ENCODE assay signal across 15 cellular contexts in genomic region chr4:144967161-144967560, GRCh38.
DNase-seq lines count a peak whose midpoint lies in the region; ATAC-seq and TF ChIP-seq lines count a peak whose summit lies in the region.
"Had no signal": no experiment of that assay in that cellular context is flagged by ENCODE, and none has a peak within 500 bp of the region (broad histone marks: within the 10 kb centered on the region; RNA-seq: fewer than 3 reads in every experiment).

No MANE protein-coding gene starts in this region.

- DNase-seq in GM19238 (ENCODE audit: insufficient read length, low spot score) (peak; percentile 8), epithelial cell of prostate (ENCODE audit: low read depth, low spot score) (peak; percentile 66), natural killer cell (no peak)
- no peak for DNase-seq in activated CD4-positive, alpha-beta T cell treated with anti-CD3 and anti-CD28 coated beads, Interleukin-2, amount 50 U/mL, for 48 hours
- no peak for DNase-seq in activated T-cell treated with anti-CD3 and anti-CD28 coated beads, Interleukin-2, amount 50 U/mL, for 24 hours
- DNase-seq: CD4-positive, alpha-beta T cell; effector CD4-positive, alpha-beta T cell; heart right ventricle; mesenchymal stem cell; NCI-H187 treated with DMSO at 0.1 percent for 48 hours had no signal

- intact Hi-C loops in natural killer cell (cut with micrococcal nuclease), result no loop called here

- TF ChIP-seq CTCF in natural killer cell (IDR thresholded peaks at IDR 0.05), result no peak

- no peak overlapping the region for H3K27ac Mint-ChIP-seq in activated T-cell treated with anti-CD3 and anti-CD28 coated beads, Interleukin-2, amount 50 U/mL, for 24 hours
- no peak overlapping the region for H3K27ac Mint-ChIP-seq in natural killer cell
- H3K27ac Mint-ChIP-seq: CD4-positive, alpha-beta T cell; T-helper 2 cell treated with Interferon-gamma antibody and Interleukin-4, amounts not matched to agents 5 μg/mL and 100 μg/mL, for 36 hours had no signal

- peaks cover 1% of the 10 kb centered on the region for H3K4me1 Mint-ChIP-seq in activated T-cell treated with anti-CD3 and anti-CD28 coated beads, Interleukin-2, amount 50 U/mL, for 24 hours (ENCODE audit: low read depth)
- H3K4me1 Mint-ChIP-seq in natural killer cell, result no peaks in the 10 kb centered on the region

- H3K27me3 Mint-ChIP-seq in activated T-cell treated with anti-CD3 and anti-CD28 coated beads, Interleukin-2, amount 50 U/mL, for 24 hours, result no peaks in the 10 kb centered on the region
- no peaks in the 10 kb centered on the region for H3K27me3 Mint-ChIP-seq in natural killer cell (ENCODE audit: low read depth in 2 of 2)
- H3K27me3 Mint-ChIP-seq: CD4-positive, alpha-beta T cell had no signal

- no peaks in the 10 kb centered on the region for H3K36me3 Mint-ChIP-seq in activated T-cell treated with anti-CD3 and anti-CD28 coated beads, Interleukin-2, amount 50 U/mL, for 24 hours (ENCODE audit: low read depth)
- H3K36me3 Mint-ChIP-seq in natural killer cell, result no peaks in the 10 kb centered on the region

- peak overlapping the region; percentile 48 for H3K27ac ChIP-seq in epithelial cell of prostate
- H3K27ac ChIP-seq: heart right ventricle, prostate gland had no signal

- no peak overlapping the region for H3K4me3 Mint-ChIP-seq in activated T-cell treated with anti-CD3 and anti-CD28 coated beads, Interleukin-2, amount 50 U/mL, for 24 hours
- H3K4me3 Mint-ChIP-seq in natural killer cell, result no peak overlapping the region
- H3K4me3 Mint-ChIP-seq: CD4-positive, alpha-beta T cell; T-helper 2 cell treated with Interferon-gamma antibody and Interleukin-4, amounts not matched to agents 5 μg/mL and 100 μg/mL, for 36 hours had no signal

- H3K9me3 Mint-ChIP-seq in activated T-cell treated with anti-CD3 and anti-CD28 coated beads, Interleukin-2, amount 50 U/mL, for 24 hours, result no peaks in the 10 kb centered on the region
- H3K9me3 Mint-ChIP-seq in natural killer cell, result peaks cover 2 to 3% of the 10 kb centered on the region in 2 donors
- H3K9me3 Mint-ChIP-seq: CD4-positive, alpha-beta T cell; T-helper 2 cell treated with Interferon-gamma antibody and Interleukin-4, amounts not matched to agents 5 μg/mL and 100 μg/mL, for 36 hours had no signal

- peak; percentile 65 for ATAC-seq in GM21825 (IDR thresholded peaks at IDR 0.05; ENCODE audit: unreplicated experiment)
- peak; percentile 81 for ATAC-seq in HG03159 (IDR thresholded peaks at IDR 0.05; ENCODE audit: unreplicated experiment)
- ATAC-seq in HG02763 (IDR thresholded peaks at IDR 0.05; ENCODE audit: unreplicated experiment), result no peak
- ATAC-seq in natural killer cell, result no peak
- ATAC-seq: heart right ventricle had no signal

Comparison
In these comparisons a context has a peak if more than half of its experiments do, and no peak if none do; other contexts are left out.
1. DNase-seq: peak in GM19238 (single experiment) and epithelial cell of prostate (single experiment); none in activated CD4-positive, alpha-beta T cell treated with anti-CD3 and anti-CD28 coated beads, Interleukin-2, amount 50 U/mL, for 48 hours (0 of 2), activated T-cell treated with anti-CD3 and anti-CD28 coated beads, Interleukin-2, amount 50 U/mL, for 24 hours (single experiment) and natural killer cell (single experiment).
2. ATAC-seq: peak in GM21825 (single experiment) and HG03159 (single experiment); none in HG02763 (single experiment) and natural killer cell (0 of 3).